In the genomic region with DNA sequence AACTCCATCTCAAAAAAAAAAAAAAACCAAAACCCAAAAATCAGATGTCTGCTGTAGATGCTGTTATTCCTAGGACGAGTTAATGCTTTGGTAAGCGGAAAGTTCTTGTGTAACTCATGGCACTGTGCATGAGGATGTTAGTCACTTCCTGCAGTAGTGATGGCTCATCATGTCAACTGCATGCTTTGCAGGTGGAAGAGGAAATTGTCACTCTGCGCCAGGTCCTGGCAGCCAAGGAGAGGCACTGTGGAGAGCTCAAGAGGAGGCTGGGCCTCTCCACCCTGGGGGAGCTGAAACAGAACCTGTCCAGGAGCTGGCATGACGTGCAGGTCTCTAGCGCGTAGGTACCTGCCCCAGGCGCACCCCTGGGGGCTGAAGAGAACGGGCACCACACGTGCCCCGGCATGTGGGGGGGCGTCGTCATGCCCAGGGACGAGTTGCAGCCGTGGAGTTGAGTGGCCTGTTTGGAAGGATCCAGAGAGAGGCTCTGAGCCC, we compare ENCODE assay signal across 10 cellular contexts. TPM values are rescaled to one million over a fixed set of nuclear protein-coding genes. Genes with fewer than 3 reads are reported as not detected.
DNase-seq lines count a peak whose midpoint lies in the region; ATAC-seq and TF ChIP-seq lines count a peak whose summit lies in the region.
"Had no signal": no experiment of that assay in that cellular context is flagged by ENCODE, and none has a peak within 500 bp of the region (broad histone marks: within the 10 kb centered on the region; RNA-seq: fewer than 3 reads in every experiment).

No MANE protein-coding gene starts in this region.

- H3K4me3 ChIP-seq in left lung = peak overlapping the region in 1 of 2 donors; percentile 22

- no peaks in the 10 kb centered on the region for H3K27me3 ChIP-seq in left lung

- no peak for TF ChIP-seq CTCF in left lung (IDR thresholded peaks at IDR 0.05)

- H3K36me3 ChIP-seq in left lung = peaks cover 0 to 100% of the 10 kb centered on the region in 2 donors

- H3K4me1 ChIP-seq in left lung = peaks cover 0 to 76% of the 10 kb centered on the region in 2 donors

- ATAC-seq in left lung (peak; percentile 85), GM18870 (IDR thresholded peaks at IDR 0.05; ENCODE audit: unreplicated experiment) (no peak), HG02885 (IDR thresholded peaks at IDR 0.05; ENCODE audit: poor library complexity, unreplicated experiment) (no peak)

- peak overlapping the region; percentile 68 to 94 for H3K27ac ChIP-seq in left lung

- DNase-seq in activated naive CD4-positive, alpha-beta T cell treated with Interleukin-2 at 50 U/mL for 16 hours = peak; percentile 55
- DNase-seq in activated naive CD4-positive, alpha-beta T cell (lab: John Stamatoyannopoulos, UW) = no peak
- DNase-seq in amniotic epithelial cell (ENCODE audit: low read depth) (peak; percentile 79), left lung (peak; percentile 77 to 87), inferior parietal cortex (ENCODE audit: extremely low spot score) (no peak), mesenteric fat pad (ENCODE audit: low spot score) (no peak)
- DNase-seq: DND-41, NCI-H345 had no signal

- intact Hi-C loops in left lung (cut with DNase I) = no loop called here

- H3K9me3 ChIP-seq in left lung = no peaks in the 10 kb centered on the region

RNA-seq across cellular contexts. Expression of gene TPD52L2, which starts 8.5 kb away (rescaled TPM):
- total RNA-seq in left lung (100 to 1,000 TPM; 105 to 116 TPM), mesenteric fat pad (114 TPM)

RNA-seq across cellular contexts. Expression of gene ABHD16B, which starts 12.2 kb away (rescaled TPM):
- under 1 TPM in 1 of 2 donors, not detected in 1; 0.18 TPM for total RNA-seq in left lung
- total RNA-seq in mesenteric fat pad = not detected

RNA-seq across cellular contexts. Expression of gene DNAJC5, which starts 21.4 kb away (rescaled TPM):
- total RNA-seq in left lung (10 to 100 TPM; 39.9 to 59.5 TPM), mesenteric fat pad (50.5 TPM)

RNA-seq across cellular contexts. Expression of gene ZBTB46, which starts 42.5 kb away (rescaled TPM):
- total RNA-seq in left lung (10 to 100 TPM in 1 of 2 donors, 1 to 10 TPM in 1; 9.2 to 11.3 TPM), mesenteric fat pad (34.7 TPM)

Comparison
In these comparisons a context has a peak if more than half of its experiments do, and no peak if none do; other contexts are left out.
1. DNase-seq: peak in activated naive CD4-positive, alpha-beta T cell treated with Interleukin-2 at 50 U/mL for 16 hours (single experiment), amniotic epithelial cell (single experiment) and left lung (2 of 2); none in activated naive CD4-positive, alpha-beta T cell (0 of 4), inferior parietal cortex (single experiment) and mesenteric fat pad (single experiment).